Comparison of ENCODE assay signal across 2 cellular contexts in the genomic region with DNA sequence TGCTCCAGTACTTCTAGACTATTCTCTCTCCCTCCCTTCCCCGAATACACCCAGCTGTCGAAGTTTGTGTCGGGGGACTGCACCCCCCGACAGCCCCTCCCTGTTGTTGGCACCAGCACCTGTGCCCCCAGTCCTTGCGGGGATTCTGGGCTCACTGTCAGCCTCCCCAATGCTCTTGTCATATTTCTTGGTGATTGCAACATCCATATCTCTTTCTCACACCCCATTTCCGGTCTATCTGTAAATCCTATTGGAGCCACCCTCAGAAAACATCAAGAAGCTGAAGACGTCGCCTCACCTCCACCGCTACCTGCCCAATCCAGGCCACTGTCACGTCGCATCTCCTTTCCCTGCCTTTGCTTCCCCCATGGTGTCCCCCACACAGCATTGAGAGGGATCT.
TF ChIP-seq lines count a peak whose summit lies in the region.

No MANE protein-coding gene starts in this region.

TF ChIP-seq in GM23338, 12 proteins besides CTCF, POLR2A, EP300 and RAD21:
- TF ChIP-seq EZH2phosphoT487 (IDR thresholded peaks at IDR 0.05; ENCODE audit: unreplicated experiment) (no peak), POLR2AphosphoS5 (IDR thresholded peaks at IDR 0.05; ENCODE audit: low read depth) (no peak), EZH2 (IDR thresholded peaks at IDR 0.05; ENCODE audit: low read depth, unreplicated experiment) (no peak), CREB1 (CRISPR knock-in tag; IDR thresholded peaks at IDR 0.05; ENCODE audit: low read depth) (no peak), ZNF462 (CRISPR knock-in tag; IDR thresholded peaks at IDR 0.05) (no peak), JUNB (IDR thresholded peaks at IDR 0.05; ENCODE audit: unreplicated experiment) (no peak), ZNF331 (CRISPR knock-in tag; IDR thresholded peaks at IDR 0.05; ENCODE audit: low read depth) (no peak), STAT1 (IDR thresholded peaks at IDR 0.05; ENCODE audit: unreplicated experiment) (no peak), ZNF114 (CRISPR knock-in tag; IDR thresholded peaks at IDR 0.05) (no peak)
- TF ChIP-seq, protein P1, sequence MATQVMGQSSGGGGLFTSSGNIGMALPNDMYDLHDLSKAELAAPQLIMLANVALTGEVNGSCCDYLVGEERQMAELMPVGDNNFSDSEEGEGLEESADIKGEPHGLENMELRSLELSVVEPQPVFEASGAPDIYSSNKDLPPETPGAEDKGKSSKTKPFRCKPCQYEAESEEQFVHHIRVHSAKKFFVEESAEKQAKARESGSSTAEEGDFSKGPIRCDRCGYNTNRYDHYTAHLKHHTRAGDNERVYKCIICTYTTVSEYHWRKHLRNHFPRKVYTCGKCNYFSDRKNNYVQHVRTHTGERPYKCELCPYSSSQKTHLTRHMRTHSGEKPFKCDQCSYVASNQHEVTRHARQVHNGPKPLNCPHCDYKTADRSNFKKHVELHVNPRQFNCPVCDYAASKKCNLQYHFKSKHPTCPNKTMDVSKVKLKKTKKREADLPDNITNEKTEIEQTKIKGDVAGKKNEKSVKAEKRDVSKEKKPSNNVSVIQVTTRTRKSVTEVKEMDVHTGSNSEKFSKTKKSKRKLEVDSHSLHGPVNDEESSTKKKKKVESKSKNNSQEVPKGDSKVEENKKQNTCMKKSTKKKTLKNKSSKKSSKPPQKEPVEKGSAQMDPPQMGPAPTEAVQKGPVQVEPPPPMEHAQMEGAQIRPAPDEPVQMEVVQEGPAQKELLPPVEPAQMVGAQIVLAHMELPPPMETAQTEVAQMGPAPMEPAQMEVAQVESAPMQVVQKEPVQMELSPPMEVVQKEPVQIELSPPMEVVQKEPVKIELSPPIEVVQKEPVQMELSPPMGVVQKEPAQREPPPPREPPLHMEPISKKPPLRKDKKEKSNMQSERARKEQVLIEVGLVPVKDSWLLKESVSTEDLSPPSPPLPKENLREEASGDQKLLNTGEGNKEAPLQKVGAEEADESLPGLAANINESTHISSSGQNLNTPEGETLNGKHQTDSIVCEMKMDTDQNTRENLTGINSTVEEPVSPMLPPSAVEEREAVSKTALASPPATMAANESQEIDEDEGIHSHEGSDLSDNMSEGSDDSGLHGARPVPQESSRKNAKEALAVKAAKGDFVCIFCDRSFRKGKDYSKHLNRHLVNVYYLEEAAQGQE (IDR thresholded peaks at IDR 0.05; ENCODE audit: unreplicated experiment): no peak

TF ChIP-seq in K562, 482 proteins besides CTCF, POLR2A, EP300 and RAD21:
- TF ChIP-seq CEBPG (CRISPR knock-in tag; IDR thresholded peaks at IDR 0.05): no peak
- TF ChIP-seq CEBPG (tag; conservative IDR thresholded peaks at IDR 0.05 in 1 of 2, IDR thresholded peaks at IDR 0.05 in 1 of 2): peak in 1 of 2 experiments; percentile 56; a peak in 2 of 4 replicates
- TF ChIP-seq NFIX (CRISPR knock-in tag; IDR thresholded peaks at IDR 0.05; ENCODE audit: low read depth): no peak
- no peak for TF ChIP-seq HDAC1 (IDR thresholded peaks at IDR 0.05)
- no peak for TF ChIP-seq MXI1 (IDR thresholded peaks at IDR 0.05; ENCODE audit: low read depth, low read length)
- no peak for TF ChIP-seq TEAD1 (CRISPR knock-in tag; IDR thresholded peaks at IDR 0.05)
- TF ChIP-seq ZNF184 (CRISPR knock-in tag; IDR thresholded peaks at IDR 0.05): no peak
- no peak for TF ChIP-seq PTBP1 (IDR thresholded peaks at IDR 0.05; ENCODE audit: low read depth, low read length)
- TF ChIP-seq, protein P2, sequence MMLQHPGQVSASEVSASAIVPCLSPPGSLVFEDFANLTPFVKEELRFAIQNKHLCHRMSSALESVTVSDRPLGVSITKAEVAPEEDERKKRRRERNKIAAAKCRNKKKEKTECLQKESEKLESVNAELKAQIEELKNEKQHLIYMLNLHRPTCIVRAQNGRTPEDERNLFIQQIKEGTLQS (IDR thresholded peaks at IDR 0.05): no peak
- TF ChIP-seq, protein P2 (CRISPR knock-in tag; conservative IDR thresholded peaks at IDR 0.05): no peak
- no peak for TF ChIP-seq SMAD3 (CRISPR knock-in tag; conservative IDR thresholded peaks at IDR 0.05)
- no peak for TF ChIP-seq RBFOX2 (IDR thresholded peaks at IDR 0.05; ENCODE audit: low read depth, low read length)
- no peak for TF ChIP-seq STAT5A (IDR thresholded peaks at IDR 0.05; ENCODE audit: borderline replicate concordance, low read length)
- TF ChIP-seq GTF2E2 (tag; IDR thresholded peaks at IDR 0.05): no peak
- TF ChIP-seq NR2F6 (CRISPR knock-in tag; IDR thresholded peaks at IDR 0.05): no peak
- TF ChIP-seq CXXC5 (CRISPR knock-in tag; IDR thresholded peaks at IDR 0.05): 0 out of 2 replicates have a peak, but pooled peaks have one; percentile 10
- TF ChIP-seq RFX5 (IDR thresholded peaks at IDR 0.05; ENCODE audit: low read depth, low read length): no peak
- TF ChIP-seq JUN (IDR thresholded peaks at IDR 0.05; ENCODE audit: borderline replicate concordance, low read depth, low read length): no peak
- no peak for TF ChIP-seq JUN (CRISPR knock-in tag; IDR thresholded peaks at IDR 0.05; ENCODE audit: borderline replicate concordance)
- peak; percentile 75 for TF ChIP-seq CEBPB (tag; IDR thresholded peaks at IDR 0.05)
- no peak for TF ChIP-seq MCM3 (IDR thresholded peaks at IDR 0.05)
- no peak for TF ChIP-seq ZNF707 (CRISPR knock-in tag; conservative IDR thresholded peaks at IDR 0.05)
- no peak for TF ChIP-seq KLF1 (tag; IDR thresholded peaks at IDR 0.05)
- TF ChIP-seq MIER1 (IDR thresholded peaks at IDR 0.05; ENCODE audit: low read depth): no peak
- no peak for TF ChIP-seq ZHX1 (conservative IDR thresholded peaks at IDR 0.05; ENCODE audit: low read length)
